ENCODE assay signal across 1 cellular context in the genomic region with DNA sequence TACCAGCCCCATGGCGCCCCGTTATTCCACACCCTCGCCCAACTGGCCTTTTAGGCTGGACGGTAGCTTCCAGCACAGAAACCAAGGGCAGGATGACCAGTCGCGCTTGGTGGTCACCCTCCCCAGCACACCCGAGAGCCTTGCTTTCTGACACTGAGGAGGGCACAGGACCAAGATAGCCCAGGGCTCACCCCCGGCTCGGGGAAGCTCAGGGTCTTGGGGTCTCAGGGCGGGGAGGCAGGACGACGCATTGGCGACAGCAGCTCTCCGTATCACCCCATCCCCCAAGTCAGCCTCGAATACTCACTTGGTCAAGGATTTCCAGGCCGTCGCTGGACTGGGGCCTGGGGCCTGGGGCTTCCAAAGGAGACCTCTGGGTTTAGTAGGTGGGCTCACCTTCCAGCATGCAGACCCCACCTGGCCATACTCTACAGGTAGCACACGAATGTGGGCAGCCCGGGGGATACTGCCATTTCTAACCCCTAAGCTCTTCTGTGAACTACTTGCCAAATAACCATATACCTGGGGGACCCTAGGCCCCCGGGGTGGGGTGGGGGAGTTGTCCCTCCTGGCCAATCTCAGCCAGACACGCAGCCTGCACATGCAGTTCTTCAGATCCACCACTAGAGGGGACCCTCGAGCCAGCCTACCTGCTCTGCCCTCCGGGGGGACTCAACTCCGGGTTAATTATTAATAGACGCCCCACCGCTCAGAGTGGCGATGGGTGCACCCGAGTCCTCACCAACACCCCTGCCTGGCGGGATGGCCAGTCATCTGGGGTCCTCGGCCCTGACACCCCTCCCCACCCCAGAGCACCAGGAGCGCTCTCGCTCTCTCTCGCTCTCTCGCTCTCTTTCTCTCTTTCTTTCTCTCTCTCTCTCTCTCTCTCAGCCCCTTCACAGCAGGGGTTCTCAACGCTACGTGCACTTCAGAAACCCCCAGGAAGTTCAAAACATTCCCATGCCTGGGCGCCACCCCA.
TF ChIP-seq lines count a peak whose summit lies in the region.

No MANE protein-coding gene starts in this region.

TF ChIP-seq in H1, 55 proteins besides CTCF, POLR2A, EP300 and RAD21:
- peak; percentile 57 for TF ChIP-seq CREB1 (IDR thresholded peaks at IDR 0.05)
- no peak for TF ChIP-seq SP2 (IDR thresholded peaks at IDR 0.05; ENCODE audit: low read length)
- TF ChIP-seq TAF7 (optimal IDR thresholded peaks at IDR 0.05; ENCODE audit: borderline replicate concordance, low read depth, low read length), result no peak
- TF ChIP-seq KDM1A (IDR thresholded peaks at IDR 0.05; ENCODE audit: borderline replicate concordance, low read length), result peak; percentile 31; the same call in 1 of the 2 replicates
- TF ChIP-seq TBP (IDR thresholded peaks at IDR 0.05; ENCODE audit: low read depth, low read length), result no peak
- TF ChIP-seq, protein P1, sequence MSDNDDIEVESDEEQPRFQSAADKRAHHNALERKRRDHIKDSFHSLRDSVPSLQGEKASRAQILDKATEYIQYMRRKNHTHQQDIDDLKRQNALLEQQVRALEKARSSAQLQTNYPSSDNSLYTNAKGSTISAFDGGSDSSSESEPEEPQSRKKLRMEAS (IDR thresholded peaks at IDR 0.05), result peak; percentile 38; the same call in 1 of the 2 replicates
- peak; percentile 71 for TF ChIP-seq JUND (IDR thresholded peaks at IDR 0.05; ENCODE audit: low read length)
- peak; percentile 54 for TF ChIP-seq ASH2L (IDR thresholded peaks at IDR 0.05; ENCODE audit: low read length)
- TF ChIP-seq SAP30 (IDR thresholded peaks at IDR 0.05; ENCODE audit: insufficient read depth, insufficient replicate concordance, low read length), result no peak
